17 cellular contexts compared by ENCODE assay signal in the genomic region with DNA sequence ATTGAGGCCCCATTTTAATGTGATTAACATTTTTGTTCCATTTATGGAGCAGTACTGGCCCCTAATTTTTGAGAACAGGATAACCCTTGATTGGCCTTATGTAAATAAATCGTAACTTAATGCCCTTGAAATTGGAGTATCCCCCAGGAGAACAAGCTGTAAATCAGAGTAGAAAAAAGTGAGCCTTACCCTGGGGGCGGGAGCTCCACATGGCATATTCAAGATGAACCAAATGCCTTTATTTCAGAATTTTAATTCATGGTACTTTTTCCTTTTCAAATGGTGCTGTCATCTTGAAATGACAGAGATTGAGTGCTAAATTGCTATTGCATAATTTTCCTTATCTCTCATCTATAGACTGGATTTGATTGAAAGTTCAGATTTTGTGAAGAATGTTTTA.
"Had no signal": no experiment of that assay in that cellular context is flagged by ENCODE, and none has a peak within 500 bp of the region (broad histone marks: within the 10 kb centered on the region; RNA-seq: fewer than 3 reads in every experiment).

No MANE protein-coding gene starts in this region.

- DNase-seq: activated CD4-positive, alpha-beta T cell treated with anti-CD3 and anti-CD28 coated beads, Interleukin-2, amount 50 U/mL, for 1 hour; activated CD8-positive, alpha-beta memory T cell treated with anti-CD3 and anti-CD28 coated beads for 24 hours; activated naive CD4-positive, alpha-beta T cell treated with Interleukin-2 at 50 U/mL for 16 hours; activated naive CD8-positive, alpha-beta T cell treated with anti-CD3 and anti-CD28 coated beads, Interleukin-2, amount 50 U/mL, for 24 hours; activated T-cell treated with anti-CD3 and anti-CD28 coated beads for 4 hours; effector memory CD4-positive, alpha-beta T cell; foreskin fibroblast; glutamatergic neuron; immature natural killer cell; ovary; stimulated activated CD4-positive, alpha-beta T cell treated with anti-CD3 and anti-CD28 coated beads, Interleukin-1b, Interleukin-23, amount 100 ng/mL, for 48 hours; stimulated activated naive CD8-positive, alpha-beta T cell treated with anti-CD3 and anti-CD28 coated beads, Interleukin-15, amount 100 ng/mL, for 72 hours; T1000; upper lobe of right lung had no signal

- ATAC-seq: activated CD4-positive, CD25-positive, alpha-beta regulatory T cell treated with anti-CD3 and anti-CD28 coated beads, Interleukin-2, amount 50 U/mL, for 24 hours; activated naive CD8-positive, alpha-beta T cell treated with anti-CD3 and anti-CD28 coated beads, Interleukin-2, amount 50 U/mL, for 24 hours; stimulated activated naive CD8-positive, alpha-beta T cell treated with anti-CD3 and anti-CD28 coated beads, Interleukin-15, amount 100 ng/mL, for 72 hours; upper lobe of right lung had no signal

- H3K4me1 Mint-ChIP-seq: activated naive CD8-positive, alpha-beta T cell treated with anti-CD3 and anti-CD28 coated beads, Interleukin-2, amount 50 U/mL, for 24 hours; immature natural killer cell; stimulated activated naive CD8-positive, alpha-beta T cell treated with anti-CD3 and anti-CD28 coated beads, Interleukin-15, amount 100 ng/mL, for 72 hours had no signal

- H3K27ac Mint-ChIP-seq: activated naive CD8-positive, alpha-beta T cell treated with anti-CD3 and anti-CD28 coated beads, Interleukin-2, amount 50 U/mL, for 24 hours; dendritic cell treated with granulocyte-macrophage colony-stimulating factor and Interleukin-4, amounts not matched to agents 40 ng/mL and 50 ng/mL, for 4 days; immature natural killer cell; neural progenitor cell; stimulated activated naive CD8-positive, alpha-beta T cell treated with anti-CD3 and anti-CD28 coated beads, Interleukin-15, amount 100 ng/mL, for 72 hours had no signal

- H3K27me3 Mint-ChIP-seq: activated naive CD8-positive, alpha-beta T cell treated with anti-CD3 and anti-CD28 coated beads, Interleukin-2, amount 50 U/mL, for 24 hours; dendritic cell treated with granulocyte-macrophage colony-stimulating factor and Interleukin-4, amounts not matched to agents 40 ng/mL and 50 ng/mL, for 4 days; stimulated activated naive CD8-positive, alpha-beta T cell treated with anti-CD3 and anti-CD28 coated beads, Interleukin-15, amount 100 ng/mL, for 72 hours had no signal

- H3K9me3 Mint-ChIP-seq: dendritic cell treated with granulocyte-macrophage colony-stimulating factor and Interleukin-4, amounts not matched to agents 40 ng/mL and 50 ng/mL, for 4 days had no signal

- H3K4me3 Mint-ChIP-seq: activated naive CD8-positive, alpha-beta T cell treated with anti-CD3 and anti-CD28 coated beads, Interleukin-2, amount 50 U/mL, for 24 hours; dendritic cell treated with granulocyte-macrophage colony-stimulating factor and Interleukin-4, amounts not matched to agents 40 ng/mL and 50 ng/mL, for 4 days; immature natural killer cell; neural progenitor cell; stimulated activated naive CD8-positive, alpha-beta T cell treated with anti-CD3 and anti-CD28 coated beads, Interleukin-15, amount 100 ng/mL, for 72 hours had no signal

- H3K36me3 Mint-ChIP-seq: immature natural killer cell, neural progenitor cell had no signal
